Comparison of ENCODE assay signal across 17 cellular contexts in genomic region chr12:53120685-53121525, GRCh38. TPM values are rescaled to one million over a fixed set of nuclear protein-coding genes. Genes with fewer than 3 reads are reported as not detected.
DNase-seq lines count a peak whose midpoint lies in the region; ATAC-seq and TF ChIP-seq lines count a peak whose summit lies in the region.
"Had no signal": no experiment of that assay in that cellular context is flagged by ENCODE, and none has a peak within 500 bp of the region (broad histone marks: within the 10 kb centered on the region; RNA-seq: fewer than 3 reads in every experiment).

No MANE protein-coding gene starts in this region.

- H3K36me3 ChIP-seq in Caco-2 (ENCODE audit: control insufficient read depth, insufficient read depth, low read length) = 0 out of 2 replicates have a peak, but pooled peaks cover 1% of the 10 kb centered on the region
- no peaks in the 10 kb centered on the region for H3K36me3 ChIP-seq in IMR-90 (ENCODE audit: control insufficient read depth, insufficient read depth, low read length)
- H3K36me3 ChIP-seq: MG63 had no signal

- no peak overlapping the region for H4K8ac ChIP-seq in IMR-90 (ENCODE audit: low read depth in 2 of 2, low read length in 2 of 2)

- no peaks in the 10 kb centered on the region for H4K20me1 ChIP-seq in IMR-90 (ENCODE audit: insufficient read depth, low read length)

- H2BK20ac ChIP-seq in IMR-90 (ENCODE audit: low read depth, low read length) = no peak overlapping the region

- H3K27me3 ChIP-seq in Caco-2 (replicated peaks; ENCODE audit: control insufficient read depth, insufficient read depth, low read length) (no peaks in the 10 kb centered on the region), IMR-90 (ENCODE audit: control insufficient read depth, insufficient read depth, low read length) (peaks cover 2% of the 10 kb centered on the region; the same call in 1 of the 2 replicates)
- H3K27me3 ChIP-seq: MG63 had no signal

- H2AFZ ChIP-seq in IMR-90 (replicated peaks; ENCODE audit: low read length, poor library complexity) = peak overlapping the region; percentile 61
- H2AFZ ChIP-seq: PC-9 had no signal

- H2AK9ac ChIP-seq in IMR-90 (replicated peaks; ENCODE audit: low read depth, low read length, poor library complexity) = no peak overlapping the region

- H3K4me1 ChIP-seq in Caco-2 = peaks cover 15% of the 10 kb centered on the region; the same call in 1 of the 2 replicates
- peaks cover 3% of the 10 kb centered on the region; the same call in 1 of the 2 replicates for H3K4me1 ChIP-seq in IMR-90 (ENCODE audit: control insufficient read depth, insufficient read depth, low read length)

- 84% methylated on average over 5 of the region's 12 CpGs; no CpG with 5 or more reads in 1 of the 2 experiments for WGBS in IMR-90 (ENCODE audit: extremely low coverage in 2 of 2, insufficient read length in 1 of 2), 2 experiments

- BruUV-seq in Caco-2 (replicated peaks; lab: Mats Ljungman, UMichigan) (no TSS peak), IMR-90 (replicated peaks; lab: Mats Ljungman, UMichigan) (no TSS peak)

- TF ChIP-seq CTCF in Caco-2 (IDR thresholded peaks at IDR 0.05; ENCODE audit: insufficient read depth in 1 of 2, low read depth in 1 of 2, low read length in 1 of 2, severe bottlenecking in 1 of 2, unreplicated experiment in 1 of 2) (no peak), IMR-90 (conservative IDR thresholded peaks at IDR 0.05; ENCODE audit: low read depth, low read length) (no peak)

- H3K9ac ChIP-seq in IMR-90 (ENCODE audit: low read depth, low read length) = no peak overlapping the region
- H3K9ac ChIP-seq: SK-N-SH had no signal

- H3K9me1 ChIP-seq in IMR-90 (ENCODE audit: insufficient read depth, low read length) = peaks cover 10% of the 10 kb centered on the region

- H3K18ac ChIP-seq in IMR-90 (ENCODE audit: low read depth, low read length) = no peak overlapping the region

- POLR2A ChIA-PET in Caco-2 (lab: Charles Lee) = no interaction called here
- POLR2A ChIA-PET in IMR-90 (lab: Charles Lee; ENCODE audit: unreplicated experiment) = no interaction called here

- H3K36me3 Mint-ChIP-seq in Caco-2 (ENCODE audit: insufficient read depth, unreplicated experiment) = peaks cover 7% of the 10 kb centered on the region
- H3K36me3 Mint-ChIP-seq: CD4-positive, CD25-positive, alpha-beta regulatory T cell had no signal

- no peaks in the 10 kb centered on the region for H3K9me3 Mint-ChIP-seq in Caco-2 (ENCODE audit: unreplicated experiment)
- H3K9me3 Mint-ChIP-seq: CD4-positive, CD25-positive, alpha-beta regulatory T cell had no signal

- H3K27ac ChIP-seq in IMR-90 (ENCODE audit: insufficient read depth, low read length) = no peak overlapping the region
- H3K27ac ChIP-seq: PC-9 had no signal

- no peak overlapping the region for H3K4me3 ChIP-seq in Caco-2 (ENCODE audit: low read depth, low read length)
- no peak overlapping the region for H3K4me3 ChIP-seq in IMR-90 (ENCODE audit: insufficient read depth, low read depth, low read length)
- H3K4me3 ChIP-seq: MG63, PC-9 had no signal

- no peak overlapping the region for H3K4ac ChIP-seq in IMR-90 (ENCODE audit: low read depth, low read length)

- no peak overlapping the region for H3K23ac ChIP-seq in IMR-90 (ENCODE audit: low read depth, low read length)

- ATAC-seq in IMR-90 (ENCODE audit: low read depth) (no peak), HG03097 (IDR thresholded peaks at IDR 0.05; ENCODE audit: low FRiP score, unreplicated experiment) (no peak)

- no peak overlapping the region for H2BK15ac ChIP-seq in IMR-90 (ENCODE audit: low read depth, low read length)

- H3K14ac ChIP-seq in IMR-90 (replicated peaks; ENCODE audit: low read depth, low read length) = no peak overlapping the region

- H3K27ac Mint-ChIP-seq in Caco-2 (ENCODE audit: unreplicated experiment) = peak overlapping the region; percentile 11
- H3K27ac Mint-ChIP-seq: CD4-positive, CD25-positive, alpha-beta regulatory T cell had no signal

- no peak overlapping the region for H4K91ac ChIP-seq in IMR-90 (ENCODE audit: insufficient read depth, low read depth, low read length)

- H4K5ac ChIP-seq in IMR-90 (ENCODE audit: low read depth, low read length) = no peak overlapping the region

- no peak overlapping the region for H2BK5ac ChIP-seq in IMR-90 (ENCODE audit: low read depth, low read length, poor library complexity, severe bottlenecking)

- H3K27me3 Mint-ChIP-seq in Caco-2 (ENCODE audit: insufficient read depth, unreplicated experiment) = no peaks in the 10 kb centered on the region

- H3K9me3 ChIP-seq in Caco-2 = no peaks in the 10 kb centered on the region
- no peaks in the 10 kb centered on the region for H3K9me3 ChIP-seq in IMR-90 (ENCODE audit: control insufficient read depth, insufficient read depth, low read length)
- H3K9me3 ChIP-seq: MG63, SK-N-SH had no signal

- TF ChIP-seq RAD21 in IMR-90 (IDR thresholded peaks at IDR 0.05; ENCODE audit: low read length) = no peak

- no peak overlapping the region for H3K56ac ChIP-seq in IMR-90 (ENCODE audit: extremely low read depth, insufficient read depth, low read length)

- H3K79me1 ChIP-seq in IMR-90 (ENCODE audit: low read depth in 1 of 2, low read length in 2 of 2) = no peaks in the 10 kb centered on the region

- H3K4me1 Mint-ChIP-seq in Caco-2 (ENCODE audit: low read depth, unreplicated experiment) = peaks cover 21% of the 10 kb centered on the region
- H3K4me1 Mint-ChIP-seq: CD4-positive, CD25-positive, alpha-beta regulatory T cell had no signal

- intact Hi-C loops in Caco-2 (cut with micrococcal nuclease; ENCODE audit: unreplicated experiment) = no loop called here
- intact Hi-C loops in IMR-90 (cut with micrococcal nuclease) = no loop called here

- no peak overlapping the region for H2BK120ac ChIP-seq in IMR-90 (ENCODE audit: low read depth, low read length)

- DNase-seq in Caco-2 (no peak), IMR-90 (no peak), mesenteric fat pad (ENCODE audit: low spot score) (peak; percentile 82), NCI-H1105 treated with DMSO at 0.1 percent for 48 hours (lab: John Stamatoyannopoulos, UW) (no peak), dermis blood vessel endothelial cell (no peak)
- DNase-seq: Calu3; CD4-positive, CD25-positive, alpha-beta regulatory T cell; GOT3; MG63; NCI-H1092 treated with DMSO at 0.1 percent for 48 hours; NCI-H1694 treated with DMSO at 0.1 percent for 48 hours; NCI-H446; NCI-H748 treated with DMSO at 0.1 percent for 48 hours; PC-9; Right ventricle myocardium superior; SK-N-SH had no signal

- in situ Hi-C loops in IMR-90 (cut with MboI; ENCODE audit: low sequenced_read_pairs) = no loop called here

- CTCF ChIA-PET in Caco-2 (lab: Charles Lee) = interaction anchor here (0.8 to 0.9 kb wide), 2 partner anchors 22 to 55 kb away, joined by 3 read pairs; no protein-coding TSS in a partner anchor
- CTCF ChIA-PET in IMR-90 (lab: Yijun Ruan, JAX) = no interaction called here

- H3K4me3 Mint-ChIP-seq in Caco-2 (ENCODE audit: unreplicated experiment) = no peak overlapping the region
- H3K4me3 Mint-ChIP-seq: CD4-positive, CD25-positive, alpha-beta regulatory T cell had no signal

- H3K4me2 ChIP-seq in IMR-90 (ENCODE audit: low read depth, low read length) = no peak overlapping the region
- H3K4me2 ChIP-seq: PC-9, SK-N-SH had no signal

- dilution Hi-C loops in IMR-90 (cut with HindIII; ENCODE audit: low sequenced_read_pairs, unreplicated experiment) = no loop called here

- H2AK5ac ChIP-seq in IMR-90 (ENCODE audit: low read depth, low read length) = no peak overlapping the region; the same call in 1 of the 2 replicates

- TF ChIP-seq POLR2A in IMR-90 (IDR thresholded peaks at IDR 0.05; ENCODE audit: low read depth, low read length) = no peak

TF ChIP-seq in IMR-90, 13 proteins besides CTCF, POLR2A, EP300 and RAD21 (continues in another document):
- no peak for TF ChIP-seq MAFK (IDR thresholded peaks at IDR 0.05; ENCODE audit: low read depth, low read length)
- TF ChIP-seq MXI1 (IDR thresholded peaks at IDR 0.05; ENCODE audit: borderline replicate concordance, low read depth, low read length) = no peak
- TF ChIP-seq SMC3 (IDR thresholded peaks at IDR 0.05; ENCODE audit: low read depth, low read length) = no peak
- no peak for TF ChIP-seq RCOR1 (IDR thresholded peaks at IDR 0.05; ENCODE audit: insufficient replicate concordance, low read length)
- TF ChIP-seq MAZ (IDR thresholded peaks at IDR 0.05; ENCODE audit: borderline replicate concordance, low read depth, low read length) = no peak

RNA-seq across cellular contexts. Expression of gene SOAT2, which starts 17.6 kb away (rescaled TPM):
- total RNA-seq in Caco-2 (2022) (6.5 and 9.7 TPM in 2 replicates), IMR-90 (2012; rRNA removed) (under 0.01 and 0.18 TPM in 2 replicates), mesenteric fat pad (not detected), dermis blood vessel endothelial cell (not detected in 2 replicates)
- polyA plus RNA-seq in IMR-90 (2012; rRNA removed) = 0.39 and 0.55 TPM in 2 replicates
- polyA plus RNA-seq in IMR-90 (2012; cell fraction: cytosol; rRNA removed) = 0.18 and 0.27 TPM in 2 replicates
- polyA plus RNA-seq in IMR-90 (2012; cell fraction: nucleus; rRNA removed; ENCODE audit: low replicate concordance) = 0.52 and 1.3 TPM in 2 replicates
- total RNA-seq: Calu3, Right ventricle myocardium superior had no signal
- polyA plus RNA-seq: CD4-positive, CD25-positive, alpha-beta regulatory T cell had no signal

RNA-seq across cellular contexts. Expression of gene IGFBP6, which starts 23.4 kb away (rescaled TPM):
- total RNA-seq in Caco-2 (2022) = 34.7 and 43.3 TPM in 2 replicates
- total RNA-seq in IMR-90 (2012; rRNA removed) = 124 and 140 TPM in 2 replicates
- polyA plus RNA-seq in IMR-90 (2012; rRNA removed) = 337 and 373 TPM in 2 replicates
- polyA plus RNA-seq in IMR-90 (2012; cell fraction: cytosol; rRNA removed) = 592 and 623 TPM in 2 replicates
- polyA plus RNA-seq in IMR-90 (2012; cell fraction: nucleus; rRNA removed; ENCODE audit: low replicate concordance) = 90.7 and 186 TPM in 2 replicates
- 195 TPM for total RNA-seq in mesenteric fat pad
- total RNA-seq in dermis blood vessel endothelial cell = 4.9 and 7.0 TPM in 2 replicates
- total RNA-seq: CD4-positive, CD25-positive, alpha-beta regulatory T cell had no signal

RNA-seq across cellular contexts. Expression of gene SPRYD3, which starts 41.7 kb away (rescaled TPM):
- 8.2 and 8.8 TPM in 2 replicates for total RNA-seq in Caco-2 (2022)
- total RNA-seq in IMR-90 (2012; rRNA removed) = 21.7 and 25.6 TPM in 2 replicates
- 27.8 and 28.8 TPM in 2 replicates for polyA plus RNA-seq in IMR-90 (2012; rRNA removed)
- polyA plus RNA-seq in IMR-90 (2012; cell fraction: cytosol; rRNA removed) = 20.9 and 26.7 TPM in 2 replicates
- polyA plus RNA-seq in IMR-90 (2012; cell fraction: nucleus; rRNA removed; ENCODE audit: low replicate concordance) = 24.4 and 31.3 TPM in 2 replicates
- 46.2 TPM for total RNA-seq in mesenteric fat pad
- 13.1 and 16.5 TPM in 2 replicates for total RNA-seq in dermis blood vessel endothelial cell

RNA-seq across cellular contexts. Expression of gene ZNF740, which starts 59.6 kb away (rescaled TPM):
- total RNA-seq in Caco-2 (2022) = 35.8 and 43.0 TPM in 2 replicates
- 11.7 and 13.1 TPM in 2 replicates for total RNA-seq in IMR-90 (2012; rRNA removed)
- 7.0 and 14.0 TPM in 2 replicates for polyA plus RNA-seq in IMR-90 (2012; rRNA removed)
- polyA plus RNA-seq in IMR-90 (2012; cell fraction: cytosol; rRNA removed) = 3.0 and 3.9 TPM in 2 replicates
- polyA plus RNA-seq in IMR-90 (2012; cell fraction: nucleus; rRNA removed; ENCODE audit: low replicate concordance) = 13.8 and 55.4 TPM in 2 replicates
- 39.7 TPM for total RNA-seq in mesenteric fat pad
- 13.0 and 14.5 TPM in 2 replicates for total RNA-seq in dermis blood vessel endothelial cell

RNA-seq across cellular contexts. Expression of gene CSAD, which starts 59.8 kb away (rescaled TPM):
- total RNA-seq in Caco-2 (2022) = 20.1 and 23.0 TPM in 2 replicates
- 5.0 and 5.4 TPM in 2 replicates for total RNA-seq in IMR-90 (2012; rRNA removed)
- 39.8 and 45.6 TPM in 2 replicates for polyA plus RNA-seq in IMR-90 (2012; rRNA removed)
- polyA plus RNA-seq in IMR-90 (2012; cell fraction: cytosol; rRNA removed) = 8.8 and 9.9 TPM in 2 replicates
- 572 and 670 TPM in 2 replicates for polyA plus RNA-seq in IMR-90 (2012; cell fraction: nucleus; rRNA removed; ENCODE audit: low replicate concordance)
- 296 TPM for total RNA-seq in mesenteric fat pad
- total RNA-seq in dermis blood vessel endothelial cell = 2.9 and 6.5 TPM in 2 replicates
